Comparison of ENCODE assay signal across 8 cellular contexts in the genomic region with DNA sequence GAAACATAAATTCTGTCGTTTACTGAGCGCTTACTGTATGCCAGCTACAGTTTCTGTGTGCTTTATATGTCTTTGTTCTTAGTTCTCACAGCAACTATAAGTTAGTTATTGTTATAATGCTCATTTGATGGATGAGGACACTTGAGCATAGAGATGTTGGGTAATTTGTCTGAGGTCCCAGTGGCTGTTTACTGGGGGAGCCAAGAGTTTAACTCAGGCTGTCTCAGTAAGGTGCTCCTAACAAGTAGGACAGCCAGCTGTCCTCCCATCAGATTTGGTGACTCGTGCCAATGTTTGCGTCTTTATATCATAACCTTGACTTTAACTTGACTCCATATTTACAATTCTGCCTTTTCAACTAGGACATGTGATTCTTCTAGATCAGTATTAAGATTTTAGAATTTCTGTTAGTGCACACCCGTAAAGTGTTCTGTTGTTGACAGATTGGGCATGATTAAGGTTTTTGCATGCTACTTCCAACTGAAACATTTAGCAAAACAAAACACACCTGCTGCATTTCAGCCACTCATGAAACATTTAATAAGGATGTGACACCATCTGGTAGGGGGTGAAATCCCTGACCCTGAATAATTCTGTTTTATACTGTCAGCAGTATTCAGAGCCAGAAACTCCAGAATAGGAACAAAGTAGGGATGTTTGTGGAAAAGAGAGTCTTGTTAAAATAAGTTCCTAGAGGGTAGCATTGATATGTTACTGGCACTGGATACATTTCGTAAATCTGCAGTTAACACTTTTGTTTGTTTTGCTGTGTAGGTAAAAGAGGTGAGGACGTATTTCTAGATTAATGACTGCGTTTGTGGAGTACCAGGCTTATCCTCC. TPM values are rescaled to one million over a fixed set of nuclear protein-coding genes. Genes with fewer than 3 reads are reported as not detected.
A peak's percentile ranks its signal among the peaks of the same experiment; 100 is the strongest.
DNase-seq lines count a peak whose midpoint lies in the region; ATAC-seq, FAIRE-seq and TF ChIP-seq lines count a peak whose summit lies in the region.

No MANE protein-coding gene starts in this region.

- H3K4me3 Mint-ChIP-seq in T-helper 17 cell = peak overlapping the region; percentile 39
- H3K4me3 Mint-ChIP-seq in CD14-positive monocyte = no peak overlapping the region

- peak overlapping the region in 1 of 2 donors; percentile 7 for H3K9ac ChIP-seq in kidney (ENCODE audit: low read length in 2 of 2)

- H3K27me3 Mint-ChIP-seq in T-helper 17 cell (no peaks in the 10 kb centered on the region), CD14-positive monocyte (ENCODE audit: low read depth in 3 of 3) (peaks cover 0 to 5% (median 2%) of the 10 kb centered on the region in 3 donors)

- ATAC-seq in T-helper 17 cell = no peak

- no peak for FAIRE-seq in kidney (lab: Jason Lieb, UNC)

- in situ Hi-C loops in HAP-1 (cut with MboI; ENCODE audit: low sequenced_read_pairs) = no loop called here
- in situ Hi-C loops in ACHN (cut with HindIII; ENCODE audit: low pct_ligation_motif_present, low pct_unique_long_range_greater_than_20kb, low sequenced_read_pairs) = no loop called here

- TF ChIP-seq CTCF in AG09309 (IDR thresholded peaks at IDR 0.05; ENCODE audit: control insufficient read depth, insufficient read depth, low read depth, low read length, missing control alignments) (no peak), kidney (IDR thresholded peaks at IDR 0.05; ENCODE audit: borderline replicate concordance, extremely low read depth, insufficient read depth) (no peak), CD14-positive monocyte (IDR thresholded peaks at IDR 0.05) (no peak)

- DNase-seq in AG09309 (ENCODE audit: low read depth) = no peak
- no peak for DNase-seq in HAP-1 (ENCODE audit: low spot score in 2 of 2)
- DNase-seq in T-helper 17 cell = no peak
- DNase-seq in kidney = no peak
- DNase-seq in amniotic stem cell (lab: John Stamatoyannopoulos, UW) = no peak
- DNase-seq in ACHN = no peak
- DNase-seq in CD14-positive monocyte (ENCODE audit: low spot score) = no peak
- no peak for DNase-seq in cortex of kidney (lab: John Stamatoyannopoulos, UW)

- H3K27me3 ChIP-seq in HAP-1 (ENCODE audit: low read depth) = no peaks in the 10 kb centered on the region

- H3K27ac ChIP-seq in kidney (ENCODE audit: low read depth in 2 of 2, low read length in 2 of 2) = no peak overlapping the region

- intact Hi-C loops in kidney (cut with DNase I) = no loop called here
- intact Hi-C loops in CD14-positive monocyte (cut with micrococcal nuclease) = no loop called here

- H3K36me3 ChIP-seq in HAP-1 (replicated peaks) = peaks cover 12% of the 10 kb centered on the region; the same call in 1 of the 2 replicates
- H3K36me3 ChIP-seq in kidney (ENCODE audit: control insufficient read depth in 1 of 2, insufficient read depth in 2 of 2, low read length in 2 of 2) = peaks cover 0 to 1% of the 10 kb centered on the region in 2 donors

- no peaks in the 10 kb centered on the region for H3K9me3 ChIP-seq in HAP-1
- no peaks in the 10 kb centered on the region for H3K9me3 ChIP-seq in T-helper 17 cell (ENCODE audit: control insufficient read depth, low read length, poor library complexity, severe bottlenecking)
- H3K9me3 ChIP-seq in kidney (ENCODE audit: control insufficient read depth in 1 of 2, low read length in 2 of 2) = no peaks in the 10 kb centered on the region

- H3K27ac Mint-ChIP-seq in T-helper 17 cell (peak overlapping the region; percentile 91), CD14-positive monocyte (no peak overlapping the region)

- H3K4me1 Mint-ChIP-seq in T-helper 17 cell = peaks cover 22% of the 10 kb centered on the region
- H3K4me1 Mint-ChIP-seq in CD14-positive monocyte = peaks cover 16% of the 10 kb centered on the region

- H3K36me3 Mint-ChIP-seq in T-helper 17 cell (ENCODE audit: low read depth) (peaks cover 2% of the 10 kb centered on the region), CD14-positive monocyte (peaks cover 9 to 14% of the 10 kb centered on the region in 2 donors)

- no peaks in the 10 kb centered on the region for H3K9me3 Mint-ChIP-seq in CD14-positive monocyte

- H3K4me1 ChIP-seq in HAP-1 (peaks cover 12% of the 10 kb centered on the region), kidney (ENCODE audit: control insufficient read depth in 1 of 2, insufficient read depth in 1 of 2, low read depth in 1 of 2, low read length in 2 of 2) (peaks cover 10 to 25% of the 10 kb centered on the region in 2 donors)

- H3K4me3 ChIP-seq in AG09309 (ENCODE audit: control insufficient read depth, low read depth, low read length) (peak overlapping the region; percentile 15), HAP-1 (peak overlapping the region; percentile 93; the same call in 1 of the 2 replicates), kidney (ENCODE audit: low read length in 2 of 2) (peak overlapping the region; percentile 85 to 96)

RNA-seq across cellular contexts. Expression of a gene that starts 1.9 kb away (rescaled TPM):
- total RNA-seq in T-helper 17 cell (10 to 100 TPM; 30.1 to 38.9 TPM), kidney (66.4 TPM)
- polyA plus RNA-seq in kidney (ENCODE audit: insufficient read depth, low read depth, low replicate concordance) (156 TPM), CD14-positive monocyte (10 to 100 TPM; 18.0 to 22.5 TPM)

RNA-seq across cellular contexts. Expression of a gene that starts 40.7 kb away (rescaled TPM):
- total RNA-seq in T-helper 17 cell (10 to 100 TPM; 57.8 to 59.2 TPM), kidney (27.8 TPM)
- polyA plus RNA-seq in kidney (ENCODE audit: insufficient read depth, low read depth, low replicate concordance) (14.6 TPM), CD14-positive monocyte (10 to 100 TPM; 32.4 to 36.3 TPM)

RNA-seq across cellular contexts. Expression of a gene that starts 40.9 kb away (rescaled TPM):
- total RNA-seq in T-helper 17 cell (1 to 10 TPM; 9.4 to 9.8 TPM), kidney (12.3 TPM)
- polyA plus RNA-seq in kidney (ENCODE audit: insufficient read depth, low read depth, low replicate concordance) (21.2 TPM), CD14-positive monocyte (10 to 100 TPM; 14.2 to 23.0 TPM)

Comparison
In these comparisons a context has a peak if more than half of its experiments do, and no peak if none do; other contexts are left out.
1. H3K4me3 ChIP-seq: peak in every context shown above with its lines; median percentile 93 in HAP-1; 90 in kidney; 15 in AG09309.